Comparison of ENCODE assay signal across 8 cellular contexts in the genomic region with DNA sequence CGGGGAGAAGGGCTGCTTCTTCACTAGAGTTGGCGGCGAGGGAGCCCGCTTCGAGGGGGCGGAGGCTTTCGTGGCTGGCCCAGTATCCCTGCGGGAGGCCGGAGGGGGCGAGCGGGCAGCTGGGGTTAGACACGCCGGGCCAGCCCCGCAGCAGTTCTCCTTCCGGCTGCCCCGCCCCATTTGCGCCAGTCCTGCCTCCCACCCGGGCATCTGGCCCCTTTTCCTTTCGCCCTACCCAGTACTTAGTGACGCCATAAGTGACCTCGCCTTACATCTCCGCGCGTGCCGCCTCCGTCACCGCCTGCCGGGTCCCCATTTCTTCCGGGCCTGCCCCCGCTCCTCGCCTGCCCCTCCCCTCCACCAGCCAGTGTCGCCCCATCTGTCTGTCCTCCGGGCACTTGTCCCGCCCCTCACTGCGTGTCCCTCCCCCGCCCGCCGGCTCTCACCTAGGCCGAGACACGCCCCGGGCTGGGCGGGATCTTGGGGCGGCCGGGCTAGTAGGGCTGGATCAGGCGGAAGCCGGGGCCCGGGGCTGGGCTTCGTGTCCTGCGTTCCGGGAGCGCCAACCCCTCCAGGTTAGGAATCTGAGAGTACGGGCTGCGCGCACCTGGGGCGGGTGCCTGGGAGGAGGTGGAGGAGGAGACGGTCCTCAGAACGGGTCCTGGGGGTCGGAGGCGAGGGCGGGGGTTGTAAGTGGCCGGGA. TPM values are rescaled to one million over a fixed set of nuclear protein-coding genes. Genes with fewer than 3 reads are reported as not detected.
DNase-seq lines count a peak whose midpoint lies in the region; ATAC-seq and TF ChIP-seq lines count a peak whose summit lies in the region.

No MANE protein-coding gene starts in this region.

- peak overlapping the region; percentile 86 for H2AFZ ChIP-seq in ACC112 (ENCODE audit: low read length, unreplicated experiment)

- H3K27me3 Mint-ChIP-seq in chondrocyte (ENCODE audit: low read depth), result peaks cover 2% of the 10 kb centered on the region

- DNase-seq in NCI-H345 treated with DMSO at 0.1 percent for 48 hours (lab: John Stamatoyannopoulos, UW; ENCODE audit: unreplicated experiment) (peak; percentile 94), chondrocyte (ENCODE audit: low spot score) (no peak), left lobe of liver (ENCODE audit: low spot score) (peak; percentile 95)
- DNase-seq in activated CD4-positive, alpha-beta T cell treated with anti-CD3 and anti-CD28 coated beads for 24 hours (ENCODE audit: low read depth in 2 of 2), result peak; percentile 93 to 98
- DNase-seq in stimulated activated CD4-positive, alpha-beta T cell treated with anti-CD3 and anti-CD28 coated beads, Interleukin-4, amount 100 ng/mL, for 4 hours, result peak; percentile 94 to 98

- peak overlapping the region; percentile 74 for H3K4me3 ChIP-seq in ACC112 (ENCODE audit: low read depth, low read length)

- no peaks in the 10 kb centered on the region for H3K27me3 ChIP-seq in ACC112 (ENCODE audit: insufficient read depth, low read length)

- H3K79me2 ChIP-seq in ACC112 (ENCODE audit: control insufficient read depth, insufficient read depth, low read length, unreplicated experiment), result no peaks in the 10 kb centered on the region

- H3K27ac ChIP-seq in ACC112 (ENCODE audit: low read depth, low read length), result no peak overlapping the region

- H3K4me1 ChIP-seq in ACC112 (ENCODE audit: control insufficient read depth, insufficient read depth, low read length, unreplicated experiment), result peaks cover 7% of the 10 kb centered on the region

- H3K4me3 Mint-ChIP-seq in chondrocyte (ENCODE audit: unreplicated experiment), result peak overlapping the region; percentile 77

- no peaks in the 10 kb centered on the region for H3K9me3 Mint-ChIP-seq in chondrocyte (ENCODE audit: low read depth)

- H3K36me3 Mint-ChIP-seq in chondrocyte (ENCODE audit: low read depth), result no peaks in the 10 kb centered on the region

- peak overlapping the region; percentile 41 for H3K27ac Mint-ChIP-seq in chondrocyte (ENCODE audit: unreplicated experiment)

- no peak for TF ChIP-seq CTCF in chondrocyte (IDR thresholded peaks at IDR 0.05)

- H3K36me3 ChIP-seq in ACC112 (ENCODE audit: insufficient read depth, low read length), result no peaks in the 10 kb centered on the region

- peak; percentile 76 for ATAC-seq in GM18909 (IDR thresholded peaks at IDR 0.05; ENCODE audit: poor library complexity, unreplicated experiment)
- peak; percentile 72 for ATAC-seq in HG03135 (IDR thresholded peaks at IDR 0.05; ENCODE audit: unreplicated experiment)
- peak; percentile 97 for ATAC-seq in left lobe of liver

- peaks cover 18% of the 10 kb centered on the region for H3K4me1 Mint-ChIP-seq in chondrocyte (ENCODE audit: low read depth)

RNA-seq across cellular contexts. Expression of a gene that starts 14.3 kb away (rescaled TPM):
- total RNA-seq in chondrocyte (not detected in 3 replicates), left lobe of liver (not detected)

RNA-seq across cellular contexts. Expression of a gene that starts 25.9 kb away (rescaled TPM):
- total RNA-seq in chondrocyte (0.89 to 2.0 TPM (median 1.8 TPM) in 3 replicates), left lobe of liver (3.4 TPM)
